8 cellular contexts compared by ENCODE assay signal in the genomic region with DNA sequence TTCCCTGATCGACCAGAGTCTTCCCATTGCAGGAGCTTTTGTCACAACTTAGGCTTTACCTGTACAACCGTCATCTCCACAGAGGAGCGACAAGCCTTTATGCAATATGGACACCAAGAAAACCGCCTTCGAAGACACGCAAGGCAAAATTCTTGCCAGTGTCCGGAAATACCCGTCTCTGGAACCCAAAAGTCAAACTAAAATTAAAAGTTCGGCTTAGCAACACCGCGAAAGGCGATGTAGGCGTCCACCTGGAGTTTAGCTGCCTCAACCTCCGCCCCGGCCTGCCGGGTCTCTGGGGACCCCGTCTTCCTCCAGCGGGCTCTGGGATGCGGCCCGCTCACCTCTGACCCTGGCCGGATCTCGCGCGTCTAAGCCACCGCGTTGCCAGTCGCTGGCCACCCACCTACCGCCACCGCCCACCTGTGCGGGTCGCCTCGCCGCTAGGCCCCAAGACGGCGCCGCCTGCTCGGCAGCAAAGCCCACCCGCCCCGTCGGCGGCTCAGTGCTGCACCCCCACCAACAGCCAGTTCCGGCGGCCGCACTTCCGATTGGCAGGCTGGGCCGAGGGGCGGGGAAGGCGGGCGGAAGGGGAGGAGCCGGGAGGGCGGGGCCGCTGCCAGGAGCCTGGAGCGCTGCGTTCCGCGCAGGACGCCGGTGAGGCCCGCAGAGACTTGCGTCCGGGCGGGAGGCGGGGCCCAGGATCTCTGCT. TPM values are rescaled to one million over a fixed set of nuclear protein-coding genes. Genes with fewer than 3 reads are reported as not detected.
DNase-seq lines count a peak whose midpoint lies in the region; ATAC-seq, FAIRE-seq and TF ChIP-seq lines count a peak whose summit lies in the region.

A gene (minus strand): TSS at position 553 of the 712 bp plus-strand sequence. CDS start 8,198 bp downstream, outside the sequence.

- FAIRE-seq in keratinocyte (lab: Jason Lieb, UNC), result peak; percentile 20

- dilution Hi-C loops in keratinocyte (cut with MboI; ENCODE audit: extremely low pct_ligation_motif_present, low sequenced_read_pairs), result no loop called here

- peaks cover 5% of the 10 kb centered on the region for H3K4me1 ChIP-seq in keratinocyte (ENCODE audit: control insufficient read depth, extremely low read depth, insufficient read depth, low read length)

- H3K9ac ChIP-seq in keratinocyte (ENCODE audit: control insufficient read depth, extremely low read depth, insufficient read depth, low read length), result peak within 1 kb of the TSS; percentile 93

- TF ChIP-seq CTCF in keratinocyte (optimal IDR thresholded peaks at IDR 0.05 in 1 of 3, IDR thresholded peaks at IDR 0.05 in 1 of 3, conservative IDR thresholded peaks at IDR 0.05 in 1 of 3; ENCODE audit: extremely low read depth in 1 of 3, insufficient read depth in 2 of 3, low read length in 3 of 3), result no peak

- H4K20me1 ChIP-seq in keratinocyte (ENCODE audit: control insufficient read depth, extremely low read depth, insufficient read depth, low read length), result no peaks in the 10 kb centered on the region

- H3K9me1 ChIP-seq in keratinocyte (ENCODE audit: control insufficient read depth, extremely low read depth, insufficient read depth, low read length), result no peaks in the 10 kb centered on the region

- H3K27me3 ChIP-seq in keratinocyte (ENCODE audit: control insufficient read depth, extremely low read depth, insufficient read depth, low read length), result no peaks in the 10 kb centered on the region

- H3K27ac ChIP-seq in keratinocyte (ENCODE audit: control insufficient read depth, insufficient read depth, low read length), result peak within 1 kb of the TSS; percentile 92

- ATAC-seq in GM19043 (IDR thresholded peaks at IDR 0.05; ENCODE audit: low read depth, unreplicated experiment) (peak; percentile 96), HG03354 (IDR thresholded peaks at IDR 0.05; ENCODE audit: poor library complexity, severe bottlenecking, unreplicated experiment) (peak; percentile 97)

- H3K4me2 ChIP-seq in keratinocyte (ENCODE audit: control insufficient read depth, extremely low read depth, insufficient read depth, low read depth, low read length), result peak within 1 kb of the TSS; percentile 92

- H3K79me2 ChIP-seq in keratinocyte (ENCODE audit: control insufficient read depth, insufficient read depth, low read length), result peaks cover 36% of the 10 kb centered on the region

- H3K9me3 ChIP-seq in keratinocyte (ENCODE audit: control insufficient read depth, low read depth, low read length), result no peaks in the 10 kb centered on the region

- H3K4me3 ChIP-seq in keratinocyte (ENCODE audit: control insufficient read depth in 2 of 3, extremely low read depth in 1 of 3, insufficient read depth in 2 of 3, low read depth in 1 of 3, low read length in 3 of 3), result peak within 1 kb of the TSS; percentile 83 to 92 (median 84)

- peak within 1 kb of the TSS; percentile 85 for H2AFZ ChIP-seq in keratinocyte (ENCODE audit: control insufficient read depth, low read length)

- H3K36me3 ChIP-seq in keratinocyte (ENCODE audit: control insufficient read depth in 2 of 2, extremely low read depth in 1 of 2, insufficient read depth in 2 of 2, low read length in 2 of 2), result peaks cover 2 to 4% of the 10 kb centered on the region in 2 experiments

- peak; percentile 94 to 96 for DNase-seq in AML-193 (lab: John Stamatoyannopoulos, UW)
- DNase-seq in NCI-H460 (ENCODE audit: extremely low read depth, low read depth), result peak; percentile 82
- peak; percentile 91 for DNase-seq in activated CD4-positive, CD25-positive, alpha-beta regulatory T cell treated with anti-CD3 and anti-CD28 coated beads, Interleukin-2, amount 50 U/mL, for 72 hours
- peak; percentile 91 for DNase-seq in cerebellar cortex (ENCODE audit: low spot score)
- peak; percentile 2 for DNase-seq in keratinocyte (ENCODE audit: low read depth, low spot score)
- DNase-seq in stimulated activated CD4-positive, alpha-beta T cell treated with anti-CD3 and anti-CD28 coated beads, Interleukin-12 subunit alpha, Interleukin-12 subunit beta, amount 100 ng/mL, for 48 hours (ENCODE audit: low read depth in 2 of 3, low spot score in 1 of 3), result peak; percentile 87 to 93 (median 92)

RNA-seq across cellular contexts. Expression of the gene that starts here (rescaled TPM):
- 30.7 and 34.1 TPM in 2 replicates for total RNA-seq in NCI-H460 (2014; rRNA removed; shearing (Covaris generic))
- polyA plus RNA-seq in NCI-H460 (2014; cell fraction: nucleus; rRNA removed), result 53.9 and 69.8 TPM in 2 replicates
- 53.9 to 65.4 TPM (median 57.4 TPM) in 3 replicates for polyA plus RNA-seq in keratinocyte
- 18.1 TPM for polyA plus RNA-seq in keratinocyte (2011; ENCODE audit: low read depth)
- 34.2 and 58.5 TPM in 2 replicates for polyA plus RNA-seq in keratinocyte (2011; cell fraction: cytosol; rRNA removed)
- polyA plus RNA-seq in keratinocyte (2011; cell fraction: nucleus; rRNA removed), result 71.5 and 78.8 TPM in 2 replicates
- polyA plus RNA-seq in keratinocyte (2012; ENCODE audit: low replicate concordance), result 25.2 and 32.6 TPM in 2 replicates
- polyA minus RNA-seq in keratinocyte, result 16.3 to 66.3 TPM (median 43.9 TPM) in 3 replicates
- 21.7 TPM for polyA minus RNA-seq in keratinocyte (2011; cell fraction: cytosol; rRNA and poly(A)+ RNA removed)
- 41.5 and 67.0 TPM in 2 replicates for polyA minus RNA-seq in keratinocyte (2011; cell fraction: nucleus; rRNA and poly(A)+ RNA removed)

Comparison
In these comparisons a context has a peak if more than half of its experiments do, and no peak if none do; other contexts are left out.
1. Peak in every context shown above with its lines: DNase-seq, ATAC-seq, H3K4me3 ChIP-seq and H3K27ac ChIP-seq.
2. DNase-seq: peak in every context shown above with its lines; median percentile 95 in AML-193; 92 in stimulated activated CD4-positive, alpha-beta T cell treated with anti-CD3 and anti-CD28 coated beads, Interleukin-12 subunit alpha, Interleukin-12 subunit beta, amount 100 ng/mL, for 48 hours; 91 in activated CD4-positive, CD25-positive, alpha-beta regulatory T cell treated with anti-CD3 and anti-CD28 coated beads, Interleukin-2, amount 50 U/mL, for 72 hours; 91 in cerebellar cortex; 82 in NCI-H460; 2 in keratinocyte.